1 cellular context compared by ENCODE assay signal in the genomic region with DNA sequence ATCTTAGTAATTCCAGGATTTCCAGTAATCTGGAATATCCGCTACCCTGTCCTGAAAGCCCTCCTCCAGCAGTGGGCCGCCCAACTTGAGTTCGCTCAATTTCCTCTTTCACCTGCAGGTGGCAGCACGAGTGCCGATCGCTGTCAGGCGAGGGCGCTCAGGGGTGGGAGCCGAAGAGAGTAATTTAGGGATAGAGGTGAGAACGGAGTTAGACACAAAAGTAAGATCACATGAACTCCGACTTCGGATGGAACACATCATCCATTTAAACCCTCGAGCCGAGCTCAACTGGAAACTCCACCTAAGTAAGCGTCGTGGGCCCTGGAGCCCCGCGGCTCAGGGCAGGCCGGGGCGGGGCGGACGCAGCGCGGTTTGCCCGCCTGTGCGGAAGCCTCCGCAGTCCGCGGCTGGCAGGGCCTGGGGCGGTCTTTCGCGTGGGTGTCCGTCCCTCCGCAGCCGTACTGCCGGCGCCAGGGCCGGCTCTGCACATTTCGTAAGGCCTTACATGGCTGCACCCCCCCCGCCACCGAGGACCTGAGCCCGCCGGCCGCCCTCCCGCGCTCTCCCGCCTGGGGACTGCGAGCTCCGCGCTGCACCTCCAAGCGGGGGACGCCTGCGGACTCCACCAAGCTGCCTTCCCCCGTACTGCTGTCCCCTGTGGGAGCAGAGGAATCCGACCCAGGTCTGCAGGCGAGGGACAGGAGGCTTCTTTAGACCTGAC.
A peak's percentile ranks its signal among the peaks of the same experiment; 100 is the strongest.
TF ChIP-seq lines count a peak whose summit lies in the region.

No MANE protein-coding gene starts in this region.

TF ChIP-seq in K562, 482 proteins besides CTCF, POLR2A, EP300 and RAD21 (continued from another document and continues in another):
- TF ChIP-seq, protein P1, sequence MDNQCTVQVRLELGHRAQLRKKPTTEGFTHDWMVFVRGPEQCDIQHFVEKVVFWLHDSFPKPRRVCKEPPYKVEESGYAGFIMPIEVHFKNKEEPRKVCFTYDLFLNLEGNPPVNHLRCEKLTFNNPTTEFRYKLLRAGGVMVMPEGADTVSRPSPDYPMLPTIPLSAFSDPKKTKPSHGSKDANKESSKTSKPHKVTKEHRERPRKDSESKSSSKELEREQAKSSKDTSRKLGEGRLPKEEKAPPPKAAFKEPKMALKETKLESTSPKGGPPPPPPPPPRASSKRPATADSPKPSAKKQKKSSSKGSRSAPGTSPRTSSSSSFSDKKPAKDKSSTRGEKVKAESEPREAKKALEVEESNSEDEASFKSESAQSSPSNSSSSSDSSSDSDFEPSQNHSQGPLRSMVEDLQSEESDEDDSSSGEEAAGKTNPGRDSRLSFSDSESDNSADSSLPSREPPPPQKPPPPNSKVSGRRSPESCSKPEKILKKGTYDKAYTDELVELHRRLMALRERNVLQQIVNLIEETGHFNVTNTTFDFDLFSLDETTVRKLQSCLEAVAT (IDR thresholded peaks at IDR 0.05) = no peak
- TF ChIP-seq KHSRP (IDR thresholded peaks at IDR 0.05) = no peak
- peak; percentile 42 to 82; a peak in 2 of 4 replicates for TF ChIP-seq MAZ (CRISPR knock-in tag; conservative IDR thresholded peaks at IDR 0.05 in 1 of 2, IDR thresholded peaks at IDR 0.05 in 1 of 2)
- no peak for TF ChIP-seq PCBP2 (IDR thresholded peaks at IDR 0.05; ENCODE audit: low read depth, low read length, poor library complexity, severe bottlenecking)
- no peak for TF ChIP-seq PRMT5 (CRISPR knock-in tag; IDR thresholded peaks at IDR 0.05)
- no peak for TF ChIP-seq RCOR1 (IDR thresholded peaks at IDR 0.05; ENCODE audit: borderline replicate concordance in 1 of 2, low read depth in 2 of 2, low read length in 2 of 2)
- TF ChIP-seq, protein P2, sequence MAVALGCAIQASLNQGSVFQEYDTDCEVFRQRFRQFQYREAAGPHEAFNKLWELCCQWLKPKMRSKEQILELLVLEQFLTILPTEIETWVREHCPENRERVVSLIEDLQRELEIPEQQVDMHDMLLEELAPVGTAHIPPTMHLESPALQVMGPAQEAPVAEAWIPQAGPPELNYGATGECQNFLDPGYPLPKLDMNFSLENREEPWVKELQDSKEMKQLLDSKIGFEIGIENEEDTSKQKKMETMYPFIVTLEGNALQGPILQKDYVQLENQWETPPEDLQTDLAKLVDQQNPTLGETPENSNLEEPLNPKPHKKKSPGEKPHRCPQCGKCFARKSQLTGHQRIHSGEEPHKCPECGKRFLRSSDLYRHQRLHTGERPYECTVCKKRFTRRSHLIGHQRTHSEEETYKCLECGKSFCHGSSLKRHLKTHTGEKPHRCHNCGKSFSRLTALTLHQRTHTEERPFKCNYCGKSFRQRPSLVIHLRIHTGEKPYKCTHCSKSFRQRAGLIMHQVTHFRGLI (CRISPR knock-in tag; IDR thresholded peaks at IDR 0.05) = no peak
- no peak for TF ChIP-seq ZNF316 (IDR thresholded peaks at IDR 0.05)
- no peak for TF ChIP-seq RUNX1 (IDR thresholded peaks at IDR 0.05; ENCODE audit: low read depth)
- TF ChIP-seq ELK1 (CRISPR knock-in tag; IDR thresholded peaks at IDR 0.05) = no peak
- TF ChIP-seq U2AF2 (optimal IDR thresholded peaks at IDR 0.05; ENCODE audit: low read depth, low read length) = no peak
- no peak for TF ChIP-seq HLTF (IDR thresholded peaks at IDR 0.05)
- no peak for TF ChIP-seq ZNF785 (CRISPR knock-in tag; IDR thresholded peaks at IDR 0.05)
- TF ChIP-seq SRSF7 (optimal IDR thresholded peaks at IDR 0.05; ENCODE audit: low read depth, low read length) = no peak
- no peak for TF ChIP-seq EP400 (IDR thresholded peaks at IDR 0.05)
- TF ChIP-seq CEBPG (CRISPR knock-in tag; IDR thresholded peaks at IDR 0.05) = no peak
- no peak for TF ChIP-seq CEBPG (tag; conservative IDR thresholded peaks at IDR 0.05 in 1 of 2, IDR thresholded peaks at IDR 0.05 in 1 of 2)
- no peak for TF ChIP-seq HNRNPL (IDR thresholded peaks at IDR 0.05; ENCODE audit: low read depth, low read length)
- no peak for TF ChIP-seq THAP12 (CRISPR knock-in tag; IDR thresholded peaks at IDR 0.05)
- TF ChIP-seq TCF3 (CRISPR knock-in tag; IDR thresholded peaks at IDR 0.05) = no peak
- TF ChIP-seq NCOA6 (IDR thresholded peaks at IDR 0.05) = no peak
- TF ChIP-seq KDM4B (IDR thresholded peaks at IDR 0.05; ENCODE audit: borderline replicate concordance in 2 of 2, low read depth in 1 of 2) = no peak
- TF ChIP-seq DMBX1 (CRISPR knock-in tag; IDR thresholded peaks at IDR 0.05; ENCODE audit: borderline replicate concordance) = no peak
- TF ChIP-seq, protein P3, sequence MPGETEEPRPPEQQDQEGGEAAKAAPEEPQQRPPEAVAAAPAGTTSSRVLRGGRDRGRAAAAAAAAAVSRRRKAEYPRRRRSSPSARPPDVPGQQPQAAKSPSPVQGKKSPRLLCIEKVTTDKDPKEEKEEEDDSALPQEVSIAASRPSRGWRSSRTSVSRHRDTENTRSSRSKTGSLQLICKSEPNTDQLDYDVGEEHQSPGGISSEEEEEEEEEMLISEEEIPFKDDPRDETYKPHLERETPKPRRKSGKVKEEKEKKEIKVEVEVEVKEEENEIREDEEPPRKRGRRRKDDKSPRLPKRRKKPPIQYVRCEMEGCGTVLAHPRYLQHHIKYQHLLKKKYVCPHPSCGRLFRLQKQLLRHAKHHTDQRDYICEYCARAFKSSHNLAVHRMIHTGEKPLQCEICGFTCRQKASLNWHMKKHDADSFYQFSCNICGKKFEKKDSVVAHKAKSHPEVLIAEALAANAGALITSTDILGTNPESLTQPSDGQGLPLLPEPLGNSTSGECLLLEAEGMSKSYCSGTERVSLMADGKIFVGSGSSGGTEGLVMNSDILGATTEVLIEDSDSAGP (CRISPR knock-in tag; IDR thresholded peaks at IDR 0.05) = no peak
- TF ChIP-seq MECOM (CRISPR knock-in tag; IDR thresholded peaks at IDR 0.05) = no peak
- TF ChIP-seq ZNF197 (CRISPR knock-in tag; IDR thresholded peaks at IDR 0.05; ENCODE audit: low read depth) = no peak
- peak; percentile 40 for TF ChIP-seq PRDM10 (IDR thresholded peaks at IDR 0.05; ENCODE audit: partially characterized antibody)
- no peak for TF ChIP-seq HIVEP1 (CRISPR knock-in tag; IDR thresholded peaks at IDR 0.05)
- no peak for TF ChIP-seq ARID3B (CRISPR knock-in tag; IDR thresholded peaks at IDR 0.05; ENCODE audit: borderline replicate concordance)
- peak; percentile 82; the same call in 1 of the 2 replicates for TF ChIP-seq EZH2 (IDR thresholded peaks at IDR 0.05; ENCODE audit: borderline replicate concordance, low read depth, low read length)
- TF ChIP-seq CHCHD3 (CRISPR knock-in tag; IDR thresholded peaks at IDR 0.05) = no peak
- TF ChIP-seq ZBTB17 (CRISPR knock-in tag; IDR thresholded peaks at IDR 0.05) = no peak
- no peak for TF ChIP-seq ETS1 (conservative IDR thresholded peaks at IDR 0.05; ENCODE audit: control insufficient read depth, low read depth, low read length)
- TF ChIP-seq ZNF75A (CRISPR knock-in tag; IDR thresholded peaks at IDR 0.05) = no peak
- no peak for TF ChIP-seq IRF2 (CRISPR knock-in tag; IDR thresholded peaks at IDR 0.05)
- TF ChIP-seq CBX8 (IDR thresholded peaks at IDR 0.05; ENCODE audit: borderline replicate concordance, extremely low read depth, low read depth, low read length, poor library complexity, severe bottlenecking) = no peak
- TF ChIP-seq CREM (IDR thresholded peaks at IDR 0.05; ENCODE audit: low read depth) = peak; percentile 4; the same call in 1 of the 2 replicates
- TF ChIP-seq ZNF324 (CRISPR knock-in tag; IDR thresholded peaks at IDR 0.05) = no peak
- no peak for TF ChIP-seq ZNF57 (CRISPR knock-in tag; IDR thresholded peaks at IDR 0.05)
- TF ChIP-seq SIRT6 (IDR thresholded peaks at IDR 0.05; ENCODE audit: low read depth, low read length) = no peak
- peak; percentile 72 for TF ChIP-seq HNRNPLL (IDR thresholded peaks at IDR 0.05; ENCODE audit: low read depth, low read length, poor library complexity, severe bottlenecking)
- peak; percentile 18; the same call in 1 of the 2 replicates for TF ChIP-seq PKNOX1 (IDR thresholded peaks at IDR 0.05)
- TF ChIP-seq ZNF41 (CRISPR knock-in tag; conservative IDR thresholded peaks at IDR 0.05) = no peak
- TF ChIP-seq, protein P4, sequence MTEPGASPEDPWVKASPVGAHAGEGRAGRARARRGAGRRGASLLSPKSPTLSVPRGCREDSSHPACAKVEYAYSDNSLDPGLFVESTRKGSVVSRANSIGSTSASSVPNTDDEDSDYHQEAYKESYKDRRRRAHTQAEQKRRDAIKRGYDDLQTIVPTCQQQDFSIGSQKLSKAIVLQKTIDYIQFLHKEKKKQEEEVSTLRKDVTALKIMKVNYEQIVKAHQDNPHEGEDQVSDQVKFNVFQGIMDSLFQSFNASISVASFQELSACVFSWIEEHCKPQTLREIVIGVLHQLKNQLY (CRISPR knock-in tag; conservative IDR thresholded peaks at IDR 0.05) = no peak
